ENCODE assay signal across 9 cellular contexts in the genomic region with DNA sequence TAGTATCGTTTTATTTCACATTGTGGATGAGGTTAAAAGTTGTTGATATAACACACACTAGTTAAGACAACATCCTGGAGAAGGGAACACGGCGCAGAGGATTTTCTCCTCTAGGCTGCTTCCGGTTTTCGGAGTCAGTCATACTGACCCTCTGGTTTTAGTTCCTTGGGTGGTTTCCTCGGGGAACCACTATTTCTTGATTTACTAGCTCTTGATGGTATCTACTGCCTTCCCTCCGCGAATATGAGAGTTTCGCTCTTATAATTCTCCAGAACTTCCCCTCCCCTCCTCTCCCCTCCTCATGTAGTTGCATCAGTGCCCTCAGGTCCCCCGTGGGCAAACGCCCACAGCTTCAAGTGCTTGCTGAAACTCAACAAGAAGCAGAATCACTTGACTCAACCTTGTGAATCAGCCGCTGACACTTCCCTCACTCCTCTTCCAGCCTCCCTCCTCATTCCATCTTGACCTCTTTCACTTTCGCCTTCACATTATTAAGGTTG. TPM values are rescaled to one million over a fixed set of nuclear protein-coding genes. Genes with fewer than 3 reads are reported as not detected.
DNase-seq lines count a peak whose midpoint lies in the region; ATAC-seq and TF ChIP-seq lines count a peak whose summit lies in the region.
"Had no signal": no experiment of that assay in that cellular context is flagged by ENCODE, and none has a peak within 500 bp of the region (broad histone marks: within the 10 kb centered on the region; RNA-seq: fewer than 3 reads in every experiment).

No MANE protein-coding gene starts in this region.

- no peaks in the 10 kb centered on the region for H3K79me2 ChIP-seq in neural progenitor cell (ENCODE audit: low read depth)

- H4K20me1 ChIP-seq in neural progenitor cell (ENCODE audit: low read depth): no peaks in the 10 kb centered on the region

- peak; percentile 71 to 82 for DNase-seq in activated CD4-positive, alpha-beta T cell treated with anti-CD3 and anti-CD28 coated beads, Interleukin-2, amount 50 U/mL, for 48 hours
- DNase-seq in neural progenitor cell (ENCODE audit: low spot score): peak; percentile 0
- no peak for DNase-seq in NCI-H748 (lab: John Stamatoyannopoulos, UW; ENCODE audit: unreplicated experiment)
- no peak for DNase-seq in foreskin fibroblast
- DNase-seq in NCI-H524 (lab: John Stamatoyannopoulos, UW): no peak

- peaks cover 16% of the 10 kb centered on the region for H3K27me3 Mint-ChIP-seq in neural progenitor cell (ENCODE audit: insufficient read depth, low read depth)

- TF ChIP-seq CTCF in neural progenitor cell (IDR thresholded peaks at IDR 0.05) (no peak), foreskin fibroblast (IDR thresholded peaks at IDR 0.05; ENCODE audit: low read depth, low read length) (no peak)

- H3K36me3 Mint-ChIP-seq in neural progenitor cell: no peaks in the 10 kb centered on the region

- no peak overlapping the region for H3K4me2 ChIP-seq in neural progenitor cell

- H3K27me3 ChIP-seq in neural progenitor cell: no peaks in the 10 kb centered on the region

- H3K9me3 ChIP-seq in neural progenitor cell (ENCODE audit: low read depth): no peaks in the 10 kb centered on the region

- H3K9me3 Mint-ChIP-seq in neural progenitor cell: no peaks in the 10 kb centered on the region

- no peak overlapping the region for H3K9ac ChIP-seq in neural progenitor cell

- H3K4me1 Mint-ChIP-seq in neural progenitor cell: peaks cover 4% of the 10 kb centered on the region

- H3K4me3 Mint-ChIP-seq in neural progenitor cell: no peak overlapping the region

- no peak overlapping the region for H3K4me3 ChIP-seq in neural progenitor cell
- no peak overlapping the region for H3K4me3 ChIP-seq in foreskin fibroblast (ENCODE audit: low read depth in 1 of 2, low read length in 2 of 2)

- no peak overlapping the region for H3K27ac Mint-ChIP-seq in neural progenitor cell

- H3K4me1 ChIP-seq in neural progenitor cell: peaks cover 2% of the 10 kb centered on the region

- peaks cover 2% of the 10 kb centered on the region for H3F3A ChIP-seq in neural progenitor cell (ENCODE audit: low read depth)

- ATAC-seq in GM18870 (IDR thresholded peaks at IDR 0.05; ENCODE audit: unreplicated experiment) (peak; percentile 85), HG02981 (IDR thresholded peaks at IDR 0.05; ENCODE audit: unreplicated experiment) (peak; percentile 71), GM19324 (IDR thresholded peaks at IDR 0.05; ENCODE audit: low FRiP score, unreplicated experiment) (no peak)

- no peak overlapping the region for H2AFZ ChIP-seq in neural progenitor cell (replicated peaks)

- H3K27ac ChIP-seq in neural progenitor cell: no peak overlapping the region

- H3K36me3 ChIP-seq in neural progenitor cell: no peaks in the 10 kb centered on the region

RNA-seq across cellular contexts. Expression of gene APOBEC3A, which starts 15.9 kb away (rescaled TPM):
- not detected in 2 replicates for total RNA-seq in neural progenitor cell (ENCODE audit: low replicate concordance)
- total RNA-seq: endothelial cell of umbilical vein had no signal

RNA-seq across cellular contexts. Expression of gene APOBEC3B, which starts 40.6 kb away (rescaled TPM):
- total RNA-seq in neural progenitor cell (ENCODE audit: low replicate concordance): not detected in 2 replicates

Comparison
In these comparisons a context has a peak if more than half of its experiments do, and no peak if none do; other contexts are left out.
1. DNase-seq: peak in activated CD4-positive, alpha-beta T cell treated with anti-CD3 and anti-CD28 coated beads, Interleukin-2, amount 50 U/mL, for 48 hours (2 of 2) and neural progenitor cell (single experiment); none in NCI-H748 (single experiment), foreskin fibroblast (0 of 2) and NCI-H524 (0 of 2).